In the genomic region with DNA sequence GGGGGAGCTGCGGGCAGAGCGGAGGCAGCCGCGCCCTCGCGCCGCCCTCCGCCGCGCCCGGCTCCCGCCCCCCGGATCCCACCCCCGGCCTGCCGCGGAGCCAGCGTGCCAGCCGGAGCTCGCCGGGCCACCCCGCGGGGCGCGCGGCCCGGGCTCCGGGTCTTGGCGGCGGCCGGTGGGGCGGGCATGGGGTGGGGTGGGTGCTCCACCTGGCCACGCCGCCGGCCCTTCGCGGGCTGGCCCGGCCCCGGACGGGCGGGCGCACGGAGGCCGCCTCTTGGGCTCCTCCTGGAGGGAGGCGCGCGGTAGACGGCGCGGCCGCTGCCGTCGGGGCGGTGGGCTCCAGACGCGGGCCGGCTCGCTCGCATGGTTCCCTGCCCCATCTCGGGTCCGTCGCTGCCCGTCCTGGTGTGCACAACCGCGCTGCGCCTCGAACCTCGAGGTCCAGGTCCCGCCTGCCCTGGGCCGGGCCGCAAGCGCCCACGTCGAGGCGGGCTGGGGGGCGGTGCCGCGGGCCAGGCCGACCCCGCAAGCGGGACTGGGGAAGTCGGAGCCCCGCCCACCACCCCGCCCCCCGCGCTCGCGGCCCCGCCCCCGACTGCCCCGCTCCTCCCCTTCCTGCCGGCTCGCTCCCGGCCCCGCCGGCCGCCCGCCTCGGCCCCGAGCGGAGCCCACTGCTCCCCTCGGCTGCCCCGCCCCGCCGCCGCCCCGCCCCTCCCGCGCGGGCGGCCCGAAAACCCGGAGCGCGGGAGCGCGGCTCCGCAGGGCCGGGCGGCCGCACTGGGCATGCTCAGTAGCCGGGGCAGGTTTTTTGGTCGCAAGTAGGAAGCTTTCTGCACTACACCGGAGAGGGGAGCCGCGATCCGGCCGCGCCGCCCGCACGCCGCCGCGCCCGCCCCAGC, we compare ENCODE assay signal across 8 cellular contexts. TPM values are rescaled to one million over a fixed set of nuclear protein-coding genes. Genes with fewer than 3 reads are reported as not detected.
DNase-seq lines count a peak whose midpoint lies in the region; ATAC-seq, FAIRE-seq and TF ChIP-seq lines count a peak whose summit lies in the region.

Gene CDYL, plus strand, starts transcription at position 814 of the 902 bp plus-strand sequence. CDS start 380 bp downstream, outside the sequence.

- WGBS in A549 (ENCODE audit: missing lambda C conversion rate), result no CpG with 5 or more reads among the region's 135 CpGs
- WGBS in smooth muscle cell (ENCODE audit: low lambda C conversion rate), result 2% methylated on average over 49 of the region's 135 CpGs

- H3K4me3 ChIP-seq in A549, result peak within 1 kb of the TSS; percentile 72
- H3K4me3 ChIP-seq in breast epithelium, result peak within 1 kb of the TSS; percentile 65 to 87 (median 80)
- H3K4me3 ChIP-seq in smooth muscle cell, result peak within 1 kb of the TSS; percentile 66

- H3K27ac ChIP-seq in A549, result peak within 1 kb of the TSS; percentile 90 to 100
- H3K27ac ChIP-seq in VCaP, result peak within 1 kb of the TSS; percentile 71
- peak within 1 kb of the TSS; percentile 87 to 94 for H3K27ac ChIP-seq in breast epithelium
- H3K27ac ChIP-seq in smooth muscle cell (ENCODE audit: low read depth), result peak within 1 kb of the TSS; percentile 80

- H3K9me3 ChIP-seq in A549 (peaks cover 13% of the 10 kb centered on the region; the same call in 2 of the 3 replicates), breast epithelium (peaks cover 0 to 8% of the 10 kb centered on the region in 2 donors), smooth muscle cell (replicated peaks; ENCODE audit: low read depth) (peaks cover 8% of the 10 kb centered on the region)

- ATAC-seq in A549, result peak; percentile 88 to 92
- ATAC-seq in GM18868 (IDR thresholded peaks at IDR 0.05; ENCODE audit: unreplicated experiment), result peak; percentile 62
- ATAC-seq in HG03103 (IDR thresholded peaks at IDR 0.05; ENCODE audit: low read depth, unreplicated experiment), result peak; percentile 59

- peaks cover 17% of the 10 kb centered on the region for H3F3A ChIP-seq in smooth muscle cell (ENCODE audit: low read depth)

- CTCF ChIA-PET in A549 (lab: Yijun Ruan, JAX), result no interaction called here

- TF ChIP-seq POLR2A in A549 (IDR thresholded peaks at IDR 0.05; ENCODE audit: low read length), result peak; percentile 45
- no peak for TF ChIP-seq POLR2A in breast epithelium (IDR thresholded peaks at IDR 0.05)

- POLR2A ChIA-PET in A549 (lab: Yijun Ruan, JAX), result interaction anchor here (0.6 to 2.1 kb wide), 7 partner anchors 26 to 424 kb away, joined by 3 to 13 read pairs (median 3); no protein-coding TSS in a partner anchor

- intact Hi-C loops in breast epithelium (cut with DNase I; ENCODE audit: low total_unique reads), result no loop called here

- H3K36me3 ChIP-seq in breast epithelium (no peaks in the 10 kb centered on the region), smooth muscle cell (ENCODE audit: low read depth) (no peaks in the 10 kb centered on the region)

- H3K4me1 ChIP-seq in A549 (peaks cover 8% of the 10 kb centered on the region; the same call in 2 of the 3 replicates), breast epithelium (no peaks in the 10 kb centered on the region), smooth muscle cell (ENCODE audit: low read depth) (peaks cover 24% of the 10 kb centered on the region)

- H2AFZ ChIP-seq in smooth muscle cell (ENCODE audit: low read depth), result peak within 1 kb of the TSS; percentile 81

- TF ChIP-seq CTCF in A549 (IDR thresholded peaks at IDR 0.05) (peak; percentile 23; the same call in 2 of the 3 replicates), VCaP (conservative IDR thresholded peaks at IDR 0.05) (0 out of 2 replicates have a peak, but pooled peaks have one; percentile 11), breast epithelium (IDR thresholded peaks at IDR 0.05) (peak in 1 of 3 donors; percentile 31), smooth muscle cell (IDR thresholded peaks at IDR 0.05; ENCODE audit: borderline replicate concordance, insufficient read depth, poor library complexity, severe bottlenecking) (peak; percentile 35)

- DNase-seq in A549 (ENCODE audit: low read depth in 1 of 2, low spot score in 1 of 2) (peak; percentile 55 to 87), NCI-H2171 treated with DMSO at 0.1 percent for 48 hours (lab: John Stamatoyannopoulos, UW) (peak; percentile 81), breast epithelium (ENCODE audit: low spot score in 2 of 2) (peak; percentile 81 to 82), iPS-NIHi7 (ENCODE audit: extremely low spot score) (peak; percentile 88), smooth muscle cell (lab: John Stamatoyannopoulos, UW; ENCODE audit: unreplicated experiment) (peak; percentile 97)

- TF ChIP-seq RAD21 in A549 (conservative IDR thresholded peaks at IDR 0.05 in 1 of 2, IDR thresholded peaks at IDR 0.05 in 1 of 2), result peak in 1 of 2 experiments; percentile 56; a peak in 3 of 5 replicates

- no peak for FAIRE-seq in A549 (lab: Jason Lieb, UNC)

- no peaks in the 10 kb centered on the region for H3K27me3 ChIP-seq in breast epithelium
- H3K27me3 ChIP-seq in smooth muscle cell (ENCODE audit: low read depth), result no peaks in the 10 kb centered on the region

- no peak for TF ChIP-seq EP300 in A549 (IDR thresholded peaks at IDR 0.05)

- peak within 1 kb of the TSS; percentile 62 for H3K9ac ChIP-seq in smooth muscle cell (ENCODE audit: low read depth)

- H3K79me2 ChIP-seq in smooth muscle cell (ENCODE audit: low read depth), result peaks cover 38% of the 10 kb centered on the region

- H3K4me2 ChIP-seq in A549 (peak within 1 kb of the TSS; percentile 80), smooth muscle cell (peak within 1 kb of the TSS; percentile 89)

- H4K20me1 ChIP-seq in smooth muscle cell (ENCODE audit: low read depth), result peaks cover 34% of the 10 kb centered on the region

TF ChIP-seq in A549, 52 proteins besides CTCF, POLR2A, EP300 and RAD21 (continues in another document):
- TF ChIP-seq SMC3 (IDR thresholded peaks at IDR 0.05), result peak; percentile 68
- peak; percentile 74; the same call in 1 of the 2 replicates for TF ChIP-seq PHF8 (IDR thresholded peaks at IDR 0.05; ENCODE audit: borderline replicate concordance, low read depth)
- TF ChIP-seq REST (IDR thresholded peaks at IDR 0.05), result no peak
- peak; percentile 45 to 97; a peak in 4 of 5 replicates for TF ChIP-seq JUN (IDR thresholded peaks at IDR 0.05)
- peak; percentile 49 for TF ChIP-seq MAX (IDR thresholded peaks at IDR 0.05)
- 0 out of 2 replicates have a peak, but pooled peaks have one; percentile 42 for TF ChIP-seq E2F6 (IDR thresholded peaks at IDR 0.05; ENCODE audit: borderline replicate concordance, low read depth)
- peak; percentile 55; the same call in 1 of the 2 replicates for TF ChIP-seq HOXB5 (CRISPR knock-in tag; IDR thresholded peaks at IDR 0.05)
- TF ChIP-seq GATA3 (IDR thresholded peaks at IDR 0.05; ENCODE audit: borderline replicate concordance), result no peak
- 0 out of 3 replicates have a peak, but pooled peaks have one; percentile 43 for TF ChIP-seq BCL3 (IDR thresholded peaks at IDR 0.05)
- TF ChIP-seq FOSB (CRISPR knock-in tag; IDR thresholded peaks at IDR 0.05), result no peak

RNA-seq across cellular contexts. Expression of gene CDYL, which starts in this region (rescaled TPM):
- 36.7 and 42.7 TPM in 2 replicates for polyA plus RNA-seq in A549 (2011; rRNA removed)
- 16.8 and 16.9 TPM in 2 replicates for polyA plus RNA-seq in A549 (2012; cell fraction: cytosol; rRNA removed)
- 11.3 and 16.1 TPM in 2 replicates for polyA plus RNA-seq in A549 (2012; cell fraction: nucleus; rRNA removed)
- polyA plus RNA-seq in A549 (2017; fragmentation: RNase III; extraction: RNeasy Plus Mini Kit Qiagen cat#74134 plus additional on column Dnase treatment), result 17.5 to 20.1 TPM (median 18.6 TPM) in 3 replicates
- polyA minus RNA-seq in A549 (2011; rRNA and poly(A)+ RNA removed), result 88.1 and 108 TPM in 2 replicates
- total RNA-seq in breast epithelium, result 10 to 100 TPM; 32.9 to 58.0 (median 40.0) TPM
- total RNA-seq in smooth muscle cell, result 34.5 and 49.9 TPM in 2 replicates
- polyA plus RNA-seq in smooth muscle cell, result 28.7 and 37.2 TPM in 2 replicates

Comparison
In these comparisons a context has a peak if more than half of its experiments do, and no peak if none do; other contexts are left out.
1. Peak in every context shown above with its lines: DNase-seq, ATAC-seq, H3K4me3 ChIP-seq and H3K27ac ChIP-seq.